In the genomic region with DNA sequence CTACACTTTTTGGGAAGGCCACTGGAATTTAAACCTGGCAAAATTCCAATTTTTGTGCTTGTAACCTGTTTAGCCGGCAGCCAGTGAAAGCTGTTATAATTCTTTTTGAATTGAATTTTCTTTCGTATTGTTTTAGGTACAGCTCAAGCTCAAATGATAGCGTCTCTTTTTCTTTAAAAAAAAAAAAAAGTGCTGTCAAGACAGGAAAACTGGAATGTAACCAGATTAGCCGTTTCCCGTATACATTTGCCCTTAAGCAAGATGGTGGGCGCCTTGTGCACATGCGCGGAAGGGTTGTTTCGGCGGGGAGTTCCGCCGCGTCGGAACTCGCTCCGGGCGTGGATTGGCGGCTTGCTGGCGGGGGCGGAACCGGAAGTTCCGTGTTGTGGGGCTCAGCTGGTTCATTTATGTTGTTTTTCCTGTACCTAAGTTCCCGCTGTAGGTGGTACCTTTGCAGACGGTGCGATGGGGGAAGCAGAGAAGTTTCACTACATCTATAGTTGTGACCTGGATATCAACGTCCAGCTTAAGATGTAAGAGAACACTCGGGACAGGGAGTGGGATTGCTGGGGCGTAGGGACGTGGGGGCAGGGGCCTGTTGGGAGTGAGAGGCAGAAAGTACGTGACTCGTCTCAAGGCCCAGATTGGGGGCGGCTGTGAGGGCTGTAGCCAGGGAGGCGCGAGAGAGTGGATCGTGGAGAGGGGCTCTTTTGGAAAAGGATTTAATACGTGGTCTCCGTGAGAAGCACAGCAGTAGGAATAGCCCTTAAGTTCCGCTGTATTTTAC, we compare ENCODE assay signal across 8 cellular contexts. TPM values are rescaled to one million over a fixed set of nuclear protein-coding genes. Genes with fewer than 3 reads are reported as not detected.
DNase-seq lines count a peak whose midpoint lies in the region; ATAC-seq and TF ChIP-seq lines count a peak whose summit lies in the region.

TSS of gene PIK3C3 (plus strand) at position 408 of the 787 bp plus-strand sequence. CDS start at position 466, 58 bp downstream.

- H3K4me1 ChIP-seq in left ventricle myocardium inferior, result peaks cover 45% of the 10 kb centered on the region

- intact Hi-C loops in left ventricle myocardium inferior (cut with micrococcal nuclease), result no loop called here

- H3K36me3 Mint-ChIP-seq in T-helper 17 cell (ENCODE audit: low read depth) (peaks cover 10% of the 10 kb centered on the region), progenitor cell of endocrine pancreas (ENCODE audit: insufficient read depth) (peaks cover 4% of the 10 kb centered on the region)

- peak within 1 kb of the TSS; percentile 81 for H3K27ac ChIP-seq in left ventricle myocardium inferior (replicated peaks)

- H3K4me3 Mint-ChIP-seq in T-helper 17 cell (peak within 1 kb of the TSS; percentile 100), progenitor cell of endocrine pancreas (ENCODE audit: low read depth) (peak within 1 kb of the TSS; percentile 100)

- H3K9me3 ChIP-seq in T-helper 17 cell (ENCODE audit: control insufficient read depth, low read length, poor library complexity, severe bottlenecking) (no peaks in the 10 kb centered on the region), left ventricle myocardium inferior (replicated peaks) (no peaks in the 10 kb centered on the region)

- DNase-seq in NCI-H1694 treated with DMSO at 0.1 percent for 48 hours (lab: John Stamatoyannopoulos, UW) (peak; percentile 90), T-helper 17 cell (peak; percentile 93 to 96 (median 95)), amygdala (lab: John Stamatoyannopoulos, UW) (peak; percentile 56 to 96 (median 88)), left ventricle myocardium inferior (peak; percentile 98), progenitor cell of endocrine pancreas (ENCODE audit: low spot score, unreplicated experiment) (peak; percentile 87), ureter (ENCODE audit: low spot score) (peak; percentile 98)

- H3K27me3 Mint-ChIP-seq in T-helper 17 cell (no peaks in the 10 kb centered on the region), progenitor cell of endocrine pancreas (peaks cover 8% of the 10 kb centered on the region)

- peak within 1 kb of the TSS; percentile 92 for H3K4me3 ChIP-seq in left ventricle myocardium inferior

- TF ChIP-seq POLR2A in GM15510 (IDR thresholded peaks at IDR 0.05; ENCODE audit: borderline replicate concordance, extremely low read depth, insufficient read length), result peak; percentile 45

- TF ChIP-seq CTCF in left ventricle myocardium inferior (IDR thresholded peaks at IDR 0.05; ENCODE audit: borderline replicate concordance) (no peak), progenitor cell of endocrine pancreas (IDR thresholded peaks at IDR 0.05; ENCODE audit: unreplicated experiment) (no peak)

- ATAC-seq in HG02885 (IDR thresholded peaks at IDR 0.05; ENCODE audit: poor library complexity, unreplicated experiment), result peak; percentile 97
- peak; percentile 94 for ATAC-seq in T-helper 17 cell

- peaks cover 24% of the 10 kb centered on the region for H3K36me3 ChIP-seq in left ventricle myocardium inferior

- H3K4me1 Mint-ChIP-seq in T-helper 17 cell (peaks cover 27% of the 10 kb centered on the region), progenitor cell of endocrine pancreas (ENCODE audit: low read depth) (peaks cover 19% of the 10 kb centered on the region)

- no peaks in the 10 kb centered on the region for H3K27me3 ChIP-seq in left ventricle myocardium inferior (ENCODE audit: low read depth)

- H3K27ac Mint-ChIP-seq in T-helper 17 cell, result peak within 1 kb of the TSS; percentile 100
- H3K27ac Mint-ChIP-seq in progenitor cell of endocrine pancreas, result peak within 1 kb of the TSS; percentile 99

- H3K9me3 Mint-ChIP-seq in progenitor cell of endocrine pancreas (ENCODE audit: low read depth), result no peaks in the 10 kb centered on the region

RNA-seq across cellular contexts. Expression of gene PIK3C3, which starts in this region (rescaled TPM):
- total RNA-seq in T-helper 17 cell (10 to 100 TPM; 53.2 to 57.4 TPM), left ventricle myocardium inferior (33.2 TPM), progenitor cell of endocrine pancreas (61.5 and 74.8 TPM in 2 replicates), ureter (68.0 TPM)

Comparison
In these comparisons a context has a peak if more than half of its experiments do, and no peak if none do; other contexts are left out.
1. Peak in every context shown above with its lines: DNase-seq, ATAC-seq, H3K4me3 ChIP-seq and H3K27ac ChIP-seq.